Comparison of ENCODE assay signal across 1 cellular context in the genomic region with DNA sequence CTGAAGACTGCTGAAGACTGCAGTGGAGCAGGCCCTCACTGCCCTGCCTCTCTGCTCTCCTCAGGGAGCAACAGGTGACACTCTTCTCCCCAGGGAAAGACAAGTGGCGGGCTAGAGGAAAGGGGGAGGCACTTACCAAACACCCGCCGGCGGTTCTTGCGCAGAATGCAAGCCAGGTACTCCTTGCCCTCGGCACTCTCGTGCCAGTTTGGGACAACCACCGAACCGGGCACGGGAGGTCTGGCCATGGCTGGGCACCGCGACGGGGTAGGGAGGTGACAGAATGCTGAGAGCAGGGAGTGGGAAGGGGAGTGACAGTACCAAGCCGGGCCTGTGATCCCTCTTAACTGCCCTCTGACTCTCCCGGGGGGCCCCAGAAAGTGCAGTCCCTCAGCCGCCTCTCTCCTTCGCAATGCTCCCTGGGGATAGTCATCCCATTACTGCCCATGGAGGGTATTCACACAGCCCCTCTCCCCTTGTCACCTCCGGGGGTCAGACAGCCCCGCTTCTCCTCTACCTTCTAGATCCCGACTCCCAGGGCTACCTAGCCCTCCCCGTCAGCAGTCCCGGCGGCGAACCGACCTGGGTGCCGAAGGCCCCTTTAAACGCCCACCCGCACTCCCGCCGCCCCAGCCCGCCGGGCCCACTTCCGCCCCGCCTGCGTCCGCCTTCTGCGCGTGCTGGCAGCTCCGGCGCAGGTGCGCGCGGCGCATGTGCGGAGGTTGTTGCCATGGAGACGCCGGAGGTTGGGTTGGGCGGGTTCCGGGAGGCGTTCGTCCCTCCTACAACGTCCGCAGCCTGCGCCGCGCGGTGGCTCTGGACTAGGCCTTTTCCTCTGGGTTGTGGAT.
TF ChIP-seq lines count a peak whose summit lies in the region.

A gene with protein sequence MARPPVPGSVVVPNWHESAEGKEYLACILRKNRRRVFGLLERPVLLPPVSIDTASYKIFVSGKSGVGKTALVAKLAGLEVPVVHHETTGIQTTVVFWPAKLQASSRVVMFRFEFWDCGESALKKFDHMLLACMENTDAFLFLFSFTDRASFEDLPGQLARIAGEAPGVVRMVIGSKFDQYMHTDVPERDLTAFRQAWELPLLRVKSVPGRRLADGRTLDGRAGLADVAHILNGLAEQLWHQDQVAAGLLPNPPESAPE (minus strand): TSS at position 689 of the 848 bp plus-strand sequence. CDS start 441 bp downstream, at position 248.

TF ChIP-seq in HepG2, 621 proteins besides CTCF, POLR2A, EP300 and RAD21 (continued from another document and continues in another):
- TF ChIP-seq, protein P1, sequence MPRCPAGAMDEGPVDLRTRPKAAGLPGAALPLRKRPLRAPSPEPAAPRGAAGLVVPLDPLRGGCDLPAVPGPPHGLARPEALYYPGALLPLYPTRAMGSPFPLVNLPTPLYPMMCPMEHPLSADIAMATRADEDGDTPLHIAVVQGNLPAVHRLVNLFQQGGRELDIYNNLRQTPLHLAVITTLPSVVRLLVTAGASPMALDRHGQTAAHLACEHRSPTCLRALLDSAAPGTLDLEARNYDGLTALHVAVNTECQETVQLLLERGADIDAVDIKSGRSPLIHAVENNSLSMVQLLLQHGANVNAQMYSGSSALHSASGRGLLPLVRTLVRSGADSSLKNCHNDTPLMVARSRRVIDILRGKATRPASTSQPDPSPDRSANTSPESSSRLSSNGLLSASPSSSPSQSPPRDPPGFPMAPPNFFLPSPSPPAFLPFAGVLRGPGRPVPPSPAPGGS (CRISPR knock-in tag; IDR thresholded peaks at IDR 0.05) = no peak
- TF ChIP-seq MAFF (IDR thresholded peaks at IDR 0.05; ENCODE audit: low read depth, low read length) (no peak), CCAR2 (optimal IDR thresholded peaks at IDR 0.05; ENCODE audit: low read depth, low read length) (no peak), PITX1 (CRISPR knock-in tag; IDR thresholded peaks at IDR 0.05) (no peak), ZNF737 (CRISPR knock-in tag; IDR thresholded peaks at IDR 0.05; ENCODE audit: borderline replicate concordance) (no peak), SRSF9 (IDR thresholded peaks at IDR 0.05; ENCODE audit: borderline replicate concordance, insufficient read depth, low read depth, low read length, poor library complexity, severe bottlenecking) (no peak), MED13 (CRISPR knock-in tag; IDR thresholded peaks at IDR 0.05) (no peak), ZNF879 (CRISPR knock-in tag; IDR thresholded peaks at IDR 0.05) (no peak), NR2C2 (CRISPR knock-in tag; IDR thresholded peaks at IDR 0.05; ENCODE audit: borderline replicate concordance) (no peak; the same call in 1 of the 2 replicates), STAT5B (CRISPR knock-in tag; IDR thresholded peaks at IDR 0.05) (no peak), KDM4B (CRISPR knock-in tag; IDR thresholded peaks at IDR 0.05) (no peak), NAIF1 (CRISPR knock-in tag; IDR thresholded peaks at IDR 0.05; ENCODE audit: borderline replicate concordance) (peak; percentile 24; the same call in 1 of the 2 replicates), DMAP1 (CRISPR knock-in tag; IDR thresholded peaks at IDR 0.05) (no peak), HNRNPL (IDR thresholded peaks at IDR 0.05; ENCODE audit: low read depth, low read length) (peak; percentile 86), HMG20A (CRISPR knock-in tag; IDR thresholded peaks at IDR 0.05; ENCODE audit: borderline replicate concordance) (no peak), HOXA3 (CRISPR knock-in tag; IDR thresholded peaks at IDR 0.05) (peak; percentile 50; the same call in 1 of the 2 replicates), ZKSCAN1 (IDR thresholded peaks at IDR 0.05; ENCODE audit: low read length) (no peak), NFYB (CRISPR knock-in tag; IDR thresholded peaks at IDR 0.05) (no peak), FOXA3 (CRISPR knock-in tag; IDR thresholded peaks at IDR 0.05) (peak; percentile 26; the same call in 1 of the 2 replicates), ELF3 (CRISPR knock-in tag; IDR thresholded peaks at IDR 0.05) (peak; percentile 50; the same call in 1 of the 2 replicates), ZNF274 (CRISPR knock-in tag; IDR thresholded peaks at IDR 0.05) (peak; percentile 42; the same call in 1 of the 2 replicates), GATA4 (IDR thresholded peaks at IDR 0.05; ENCODE audit: borderline replicate concordance, low read depth) (no peak), SYNCRIP (IDR thresholded peaks at IDR 0.05; ENCODE audit: insufficient read depth, low read depth, low read length) (no peak), KMT2A (CRISPR knock-in tag; IDR thresholded peaks at IDR 0.05) (no peak), FOXM1 (CRISPR knock-in tag; IDR thresholded peaks at IDR 0.05) (no peak), MIER3 (CRISPR knock-in tag; IDR thresholded peaks at IDR 0.05; ENCODE audit: borderline replicate concordance) (0 out of 2 replicates have a peak, but pooled peaks have one; percentile 22), NR2F1 (CRISPR knock-in tag; IDR thresholded peaks at IDR 0.05) (no peak), RNF2 (conservative IDR thresholded peaks at IDR 0.05; ENCODE audit: low read depth) (no peak), FOXP1 (IDR thresholded peaks at IDR 0.05) (no peak), FOXP1 (CRISPR knock-in tag; IDR thresholded peaks at IDR 0.05) (no peak), ZNF468 (CRISPR knock-in tag; IDR thresholded peaks at IDR 0.05) (no peak), ZNF850 (CRISPR knock-in tag; conservative IDR thresholded peaks at IDR 0.05) (no peak), ZNF670 (CRISPR knock-in tag; IDR thresholded peaks at IDR 0.05; ENCODE audit: borderline replicate concordance) (no peak), TAF15 (IDR thresholded peaks at IDR 0.05; ENCODE audit: low read depth, low read length, poor library complexity, severe bottlenecking) (no peak), RBFOX2 (IDR thresholded peaks at IDR 0.05; ENCODE audit: low read depth, low read length) (peak; percentile 64; the same call in 1 of the 2 replicates), TOE1 (CRISPR knock-in tag; IDR thresholded peaks at IDR 0.05) (no peak), ZNF251 (CRISPR knock-in tag; IDR thresholded peaks at IDR 0.05) (no peak)
- TF ChIP-seq, protein P2, sequence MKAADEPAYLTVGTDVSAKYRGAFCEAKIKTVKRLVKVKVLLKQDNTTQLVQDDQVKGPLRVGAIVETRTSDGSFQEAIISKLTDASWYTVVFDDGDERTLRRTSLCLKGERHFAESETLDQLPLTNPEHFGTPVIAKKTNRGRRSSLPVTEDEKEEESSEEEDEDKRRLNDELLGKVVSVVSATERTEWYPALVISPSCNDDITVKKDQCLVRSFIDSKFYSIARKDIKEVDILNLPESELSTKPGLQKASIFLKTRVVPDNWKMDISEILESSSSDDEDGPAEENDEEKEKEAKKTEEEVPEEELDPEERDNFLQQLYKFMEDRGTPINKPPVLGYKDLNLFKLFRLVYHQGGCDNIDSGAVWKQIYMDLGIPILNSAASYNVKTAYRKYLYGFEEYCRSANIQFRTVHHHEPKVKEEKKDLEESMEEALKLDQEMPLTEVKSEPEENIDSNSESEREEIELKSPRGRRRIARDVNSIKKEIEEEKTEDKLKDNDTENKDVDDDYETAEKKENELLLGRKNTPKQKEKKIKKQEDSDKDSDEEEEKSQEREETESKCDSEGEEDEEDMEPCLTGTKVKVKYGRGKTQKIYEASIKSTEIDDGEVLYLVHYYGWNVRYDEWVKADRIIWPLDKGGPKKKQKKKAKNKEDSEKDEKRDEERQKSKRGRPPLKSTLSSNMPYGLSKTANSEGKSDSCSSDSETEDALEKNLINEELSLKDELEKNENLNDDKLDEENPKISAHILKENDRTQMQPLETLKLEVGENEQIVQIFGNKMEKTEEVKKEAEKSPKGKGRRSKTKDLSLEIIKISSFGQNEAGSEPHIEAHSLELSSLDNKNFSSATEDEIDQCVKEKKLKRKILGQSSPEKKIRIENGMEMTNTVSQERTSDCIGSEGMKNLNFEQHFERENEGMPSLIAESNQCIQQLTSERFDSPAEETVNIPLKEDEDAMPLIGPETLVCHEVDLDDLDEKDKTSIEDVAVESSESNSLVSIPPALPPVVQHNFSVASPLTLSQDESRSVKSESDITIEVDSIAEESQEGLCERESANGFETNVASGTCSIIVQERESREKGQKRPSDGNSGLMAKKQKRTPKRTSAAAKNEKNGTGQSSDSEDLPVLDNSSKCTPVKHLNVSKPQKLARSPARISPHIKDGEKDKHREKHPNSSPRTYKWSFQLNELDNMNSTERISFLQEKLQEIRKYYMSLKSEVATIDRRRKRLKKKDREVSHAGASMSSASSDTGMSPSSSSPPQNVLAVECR (CRISPR knock-in tag; IDR thresholded peaks at IDR 0.05; ENCODE audit: borderline replicate concordance) = peak; percentile 80
- TF ChIP-seq, protein P3, sequence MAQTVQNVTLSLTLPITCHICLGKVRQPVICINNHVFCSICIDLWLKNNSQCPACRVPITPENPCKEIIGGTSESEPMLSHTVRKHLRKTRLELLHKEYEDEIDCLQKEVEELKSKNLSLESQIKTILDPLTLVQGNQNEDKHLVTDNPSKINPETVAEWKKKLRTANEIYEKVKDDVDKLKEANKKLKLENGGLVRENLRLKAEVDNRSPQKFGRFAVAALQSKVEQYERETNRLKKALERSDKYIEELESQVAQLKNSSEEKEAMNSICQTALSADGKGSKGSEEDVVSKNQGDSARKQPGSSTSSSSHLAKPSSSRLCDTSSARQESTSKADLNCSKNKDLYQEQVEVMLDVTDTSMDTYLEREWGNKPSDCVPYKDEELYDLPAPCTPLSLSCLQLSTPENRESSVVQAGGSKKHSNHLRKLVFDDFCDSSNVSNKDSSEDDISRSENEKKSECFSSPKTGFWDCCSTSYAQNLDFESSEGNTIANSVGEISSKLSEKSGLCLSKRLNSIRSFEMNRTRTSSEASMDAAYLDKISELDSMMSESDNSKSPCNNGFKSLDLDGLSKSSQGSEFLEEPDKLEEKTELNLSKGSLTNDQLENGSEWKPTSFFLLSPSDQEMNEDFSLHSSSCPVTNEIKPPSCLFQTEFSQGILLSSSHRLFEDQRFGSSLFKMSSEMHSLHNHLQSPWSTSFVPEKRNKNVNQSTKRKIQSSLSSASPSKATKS (CRISPR knock-in tag; IDR thresholded peaks at IDR 0.05) = no peak
- TF ChIP-seq, protein P4, sequence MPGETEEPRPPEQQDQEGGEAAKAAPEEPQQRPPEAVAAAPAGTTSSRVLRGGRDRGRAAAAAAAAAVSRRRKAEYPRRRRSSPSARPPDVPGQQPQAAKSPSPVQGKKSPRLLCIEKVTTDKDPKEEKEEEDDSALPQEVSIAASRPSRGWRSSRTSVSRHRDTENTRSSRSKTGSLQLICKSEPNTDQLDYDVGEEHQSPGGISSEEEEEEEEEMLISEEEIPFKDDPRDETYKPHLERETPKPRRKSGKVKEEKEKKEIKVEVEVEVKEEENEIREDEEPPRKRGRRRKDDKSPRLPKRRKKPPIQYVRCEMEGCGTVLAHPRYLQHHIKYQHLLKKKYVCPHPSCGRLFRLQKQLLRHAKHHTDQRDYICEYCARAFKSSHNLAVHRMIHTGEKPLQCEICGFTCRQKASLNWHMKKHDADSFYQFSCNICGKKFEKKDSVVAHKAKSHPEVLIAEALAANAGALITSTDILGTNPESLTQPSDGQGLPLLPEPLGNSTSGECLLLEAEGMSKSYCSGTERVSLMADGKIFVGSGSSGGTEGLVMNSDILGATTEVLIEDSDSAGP (CRISPR knock-in tag; IDR thresholded peaks at IDR 0.05; ENCODE audit: borderline replicate concordance) = peak; percentile 99
- TF ChIP-seq, protein P5, sequence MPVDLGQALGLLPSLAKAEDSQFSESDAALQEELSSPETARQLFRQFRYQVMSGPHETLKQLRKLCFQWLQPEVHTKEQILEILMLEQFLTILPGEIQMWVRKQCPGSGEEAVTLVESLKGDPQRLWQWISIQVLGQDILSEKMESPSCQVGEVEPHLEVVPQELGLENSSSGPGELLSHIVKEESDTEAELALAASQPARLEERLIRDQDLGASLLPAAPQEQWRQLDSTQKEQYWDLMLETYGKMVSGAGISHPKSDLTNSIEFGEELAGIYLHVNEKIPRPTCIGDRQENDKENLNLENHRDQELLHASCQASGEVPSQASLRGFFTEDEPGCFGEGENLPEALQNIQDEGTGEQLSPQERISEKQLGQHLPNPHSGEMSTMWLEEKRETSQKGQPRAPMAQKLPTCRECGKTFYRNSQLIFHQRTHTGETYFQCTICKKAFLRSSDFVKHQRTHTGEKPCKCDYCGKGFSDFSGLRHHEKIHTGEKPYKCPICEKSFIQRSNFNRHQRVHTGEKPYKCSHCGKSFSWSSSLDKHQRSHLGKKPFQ (CRISPR knock-in tag; IDR thresholded peaks at IDR 0.05; ENCODE audit: insufficient replicate concordance) = peak; percentile 58
- TF ChIP-seq, protein P6, sequence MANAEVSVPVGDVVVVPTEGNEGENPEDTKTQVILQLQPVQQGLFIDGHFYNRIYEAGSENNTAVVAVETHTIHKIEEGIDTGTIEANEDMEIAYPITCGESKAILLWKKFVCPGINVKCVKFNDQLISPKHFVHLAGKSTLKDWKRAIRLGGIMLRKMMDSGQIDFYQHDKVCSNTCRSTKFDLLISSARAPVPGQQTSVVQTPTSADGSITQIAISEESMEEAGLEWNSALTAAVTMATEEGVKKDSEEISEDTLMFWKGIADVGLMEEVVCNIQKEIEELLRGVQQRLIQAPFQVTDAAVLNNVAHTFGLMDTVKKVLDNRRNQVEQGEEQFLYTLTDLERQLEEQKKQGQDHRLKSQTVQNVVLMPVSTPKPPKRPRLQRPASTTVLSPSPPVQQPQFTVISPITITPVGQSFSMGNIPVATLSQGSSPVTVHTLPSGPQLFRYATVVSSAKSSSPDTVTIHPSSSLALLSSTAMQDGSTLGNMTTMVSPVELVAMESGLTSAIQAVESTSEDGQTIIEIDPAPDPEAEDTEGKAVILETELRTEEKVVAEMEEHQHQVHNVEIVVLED (CRISPR knock-in tag; IDR thresholded peaks at IDR 0.05; ENCODE audit: borderline replicate concordance) = peak; percentile 73; the same call in 1 of the 2 replicates
- TF ChIP-seq, protein P7, sequence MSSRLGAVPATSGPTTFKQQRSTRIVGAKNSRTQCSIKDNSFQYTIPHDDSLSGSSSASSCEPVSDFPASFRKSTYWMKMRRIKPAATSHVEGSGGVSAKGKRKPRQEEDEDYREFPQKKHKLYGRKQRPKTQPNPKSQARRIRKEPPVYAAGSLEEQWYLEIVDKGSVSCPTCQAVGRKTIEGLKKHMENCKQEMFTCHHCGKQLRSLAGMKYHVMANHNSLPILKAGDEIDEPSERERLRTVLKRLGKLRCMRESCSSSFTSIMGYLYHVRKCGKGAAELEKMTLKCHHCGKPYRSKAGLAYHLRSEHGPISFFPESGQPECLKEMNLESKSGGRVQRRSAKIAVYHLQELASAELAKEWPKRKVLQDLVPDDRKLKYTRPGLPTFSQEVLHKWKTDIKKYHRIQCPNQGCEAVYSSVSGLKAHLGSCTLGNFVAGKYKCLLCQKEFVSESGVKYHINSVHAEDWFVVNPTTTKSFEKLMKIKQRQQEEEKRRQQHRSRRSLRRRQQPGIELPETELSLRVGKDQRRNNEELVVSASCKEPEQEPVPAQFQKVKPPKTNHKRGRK (CRISPR knock-in tag; IDR thresholded peaks at IDR 0.05) = no peak
- TF ChIP-seq, protein P8, sequence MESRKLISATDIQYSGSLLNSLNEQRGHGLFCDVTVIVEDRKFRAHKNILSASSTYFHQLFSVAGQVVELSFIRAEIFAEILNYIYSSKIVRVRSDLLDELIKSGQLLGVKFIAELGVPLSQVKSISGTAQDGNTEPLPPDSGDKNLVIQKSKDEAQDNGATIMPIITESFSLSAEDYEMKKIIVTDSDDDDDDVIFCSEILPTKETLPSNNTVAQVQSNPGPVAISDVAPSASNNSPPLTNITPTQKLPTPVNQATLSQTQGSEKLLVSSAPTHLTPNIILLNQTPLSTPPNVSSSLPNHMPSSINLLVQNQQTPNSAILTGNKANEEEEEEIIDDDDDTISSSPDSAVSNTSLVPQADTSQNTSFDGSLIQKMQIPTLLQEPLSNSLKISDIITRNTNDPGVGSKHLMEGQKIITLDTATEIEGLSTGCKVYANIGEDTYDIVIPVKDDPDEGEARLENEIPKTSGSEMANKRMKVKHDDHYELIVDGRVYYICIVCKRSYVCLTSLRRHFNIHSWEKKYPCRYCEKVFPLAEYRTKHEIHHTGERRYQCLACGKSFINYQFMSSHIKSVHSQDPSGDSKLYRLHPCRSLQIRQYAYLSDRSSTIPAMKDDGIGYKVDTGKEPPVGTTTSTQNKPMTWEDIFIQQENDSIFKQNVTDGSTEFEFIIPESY (CRISPR knock-in tag; IDR thresholded peaks at IDR 0.05) = no peak
